In genomic region chr12:116556964-116557706, GRCh38 we compare ENCODE assay signal across 14 cellular contexts. TPM values are rescaled to one million over a fixed set of nuclear protein-coding genes. Genes with fewer than 3 reads are reported as not detected.
DNase-seq lines count a peak whose midpoint lies in the region; ATAC-seq and FAIRE-seq lines count a peak whose summit lies in the region.
"Had no signal": no experiment of that assay in that cellular context is flagged by ENCODE, and none has a peak within 500 bp of the region (broad histone marks: within the 10 kb centered on the region; RNA-seq: fewer than 3 reads in every experiment).

No MANE protein-coding gene starts in this region.

- ATAC-seq in activated naive CD8-positive, alpha-beta T cell treated with anti-CD3 and anti-CD28 coated beads, Interleukin-2, amount 10 ng/mL, durations not matched to agents 7 days and 5 days (ENCODE audit: low read depth): no peak
- no peak for ATAC-seq in activated naive CD8-positive, alpha-beta T cell treated with anti-CD3 and anti-CD28 coated beads, Interleukin-2, amount 50 U/mL, for 24 hours
- no peak for ATAC-seq in HG03039 (IDR thresholded peaks at IDR 0.05; ENCODE audit: unreplicated experiment)
- ATAC-seq in HG02588 (IDR thresholded peaks at IDR 0.05; ENCODE audit: unreplicated experiment): no peak
- ATAC-seq in HG03135 (IDR thresholded peaks at IDR 0.05; ENCODE audit: unreplicated experiment): no peak
- ATAC-seq: heart right ventricle, left lung had no signal

- H3K4me1 Mint-ChIP-seq in activated naive CD8-positive, alpha-beta T cell treated with anti-CD3 and anti-CD28 coated beads, Interleukin-2, amount 10 ng/mL, durations not matched to agents 7 days and 5 days: peaks cover 29% of the 10 kb centered on the region
- H3K4me1 Mint-ChIP-seq in activated naive CD8-positive, alpha-beta T cell treated with anti-CD3 and anti-CD28 coated beads, Interleukin-2, amount 50 U/mL, for 24 hours: peaks cover 46% of the 10 kb centered on the region
- peaks cover 53% of the 10 kb centered on the region for H3K4me1 Mint-ChIP-seq in dendritic cell treated with granulocyte-macrophage colony-stimulating factor and Interleukin-4, amounts not matched to agents 40 ng/mL and 50 ng/mL, for 4 days (ENCODE audit: low read depth)

- peaks cover 5% of the 10 kb centered on the region for H3K9me3 Mint-ChIP-seq in activated naive CD8-positive, alpha-beta T cell treated with anti-CD3 and anti-CD28 coated beads, Interleukin-2, amount 10 ng/mL, durations not matched to agents 7 days and 5 days
- no peaks in the 10 kb centered on the region for H3K9me3 Mint-ChIP-seq in activated naive CD8-positive, alpha-beta T cell treated with anti-CD3 and anti-CD28 coated beads, Interleukin-2, amount 50 U/mL, for 24 hours
- no peaks in the 10 kb centered on the region for H3K9me3 Mint-ChIP-seq in dendritic cell treated with granulocyte-macrophage colony-stimulating factor and Interleukin-4, amounts not matched to agents 40 ng/mL and 50 ng/mL, for 4 days

- DNase-seq in activated naive CD8-positive, alpha-beta T cell treated with anti-CD3 and anti-CD28 coated beads, Interleukin-2, amount 10 ng/mL, durations not matched to agents 7 days and 5 days: no peak
- DNase-seq in activated naive CD8-positive, alpha-beta T cell treated with anti-CD3 and anti-CD28 coated beads, Interleukin-2, amount 50 U/mL, for 24 hours: no peak
- peak; percentile 10 for DNase-seq in MV-4-11 (lab: John Stamatoyannopoulos, UW)
- peak; percentile 43 for DNase-seq in urothelium cell line (ENCODE audit: low spot score)
- DNase-seq: heart right ventricle; left lung; occipital lobe; stimulated activated CD8-positive, alpha-beta memory T cell treated with anti-CD3 and anti-CD28 coated beads, Interleukin-4, amount 100 ng/mL, for 48 hours had no signal

- POLR2A ChIA-PET in activated naive CD8-positive, alpha-beta T cell treated with anti-CD3 and anti-CD28 coated beads, Interleukin-2, amount 10 ng/mL, durations not matched to agents 7 days and 5 days (lab: Charles Lee): interaction anchor here (0.9 kb wide), 1 partner anchor 23 kb away, joined by 3 read pairs; no protein-coding TSS in a partner anchor

- H3K36me3 Mint-ChIP-seq in activated naive CD8-positive, alpha-beta T cell treated with anti-CD3 and anti-CD28 coated beads, Interleukin-2, amount 10 ng/mL, durations not matched to agents 7 days and 5 days: peaks cover 5% of the 10 kb centered on the region
- peaks cover 1% of the 10 kb centered on the region for H3K36me3 Mint-ChIP-seq in activated naive CD8-positive, alpha-beta T cell treated with anti-CD3 and anti-CD28 coated beads, Interleukin-2, amount 50 U/mL, for 24 hours (ENCODE audit: low read depth)
- no peaks in the 10 kb centered on the region for H3K36me3 Mint-ChIP-seq in dendritic cell treated with granulocyte-macrophage colony-stimulating factor and Interleukin-4, amounts not matched to agents 40 ng/mL and 50 ng/mL, for 4 days (ENCODE audit: low read depth)

- H3K4me3 Mint-ChIP-seq in activated naive CD8-positive, alpha-beta T cell treated with anti-CD3 and anti-CD28 coated beads, Interleukin-2, amount 10 ng/mL, durations not matched to agents 7 days and 5 days: no peak overlapping the region
- H3K4me3 Mint-ChIP-seq in activated naive CD8-positive, alpha-beta T cell treated with anti-CD3 and anti-CD28 coated beads, Interleukin-2, amount 50 U/mL, for 24 hours: no peak overlapping the region
- H3K4me3 Mint-ChIP-seq in dendritic cell treated with granulocyte-macrophage colony-stimulating factor and Interleukin-4, amounts not matched to agents 40 ng/mL and 50 ng/mL, for 4 days: no peak overlapping the region

- H3K27me3 Mint-ChIP-seq in activated naive CD8-positive, alpha-beta T cell treated with anti-CD3 and anti-CD28 coated beads, Interleukin-2, amount 10 ng/mL, durations not matched to agents 7 days and 5 days: peaks cover 3% of the 10 kb centered on the region
- H3K27me3 Mint-ChIP-seq in activated naive CD8-positive, alpha-beta T cell treated with anti-CD3 and anti-CD28 coated beads, Interleukin-2, amount 50 U/mL, for 24 hours: peaks cover 1% of the 10 kb centered on the region
- H3K27me3 Mint-ChIP-seq in dendritic cell treated with granulocyte-macrophage colony-stimulating factor and Interleukin-4, amounts not matched to agents 40 ng/mL and 50 ng/mL, for 4 days: peaks cover 3% of the 10 kb centered on the region

- no peak for FAIRE-seq in urothelium cell line (lab: Jason Lieb, UNC)
- FAIRE-seq: endothelial cell of umbilical vein had no signal

- intact Hi-C loops in dendritic cell treated with granulocyte-macrophage colony-stimulating factor and Interleukin-4, amounts not matched to agents 40 ng/mL and 50 ng/mL, for 4 days (cut with micrococcal nuclease): no loop called here

- H3K27ac Mint-ChIP-seq in activated naive CD8-positive, alpha-beta T cell treated with anti-CD3 and anti-CD28 coated beads, Interleukin-2, amount 10 ng/mL, durations not matched to agents 7 days and 5 days: peak overlapping the region; percentile 9
- no peak overlapping the region for H3K27ac Mint-ChIP-seq in activated naive CD8-positive, alpha-beta T cell treated with anti-CD3 and anti-CD28 coated beads, Interleukin-2, amount 50 U/mL, for 24 hours
- peak overlapping the region; percentile 96 for H3K27ac Mint-ChIP-seq in dendritic cell treated with granulocyte-macrophage colony-stimulating factor and Interleukin-4, amounts not matched to agents 40 ng/mL and 50 ng/mL, for 4 days

RNA-seq across cellular contexts. Expression of gene MAP1LC3B2, which starts 2.0 kb away (rescaled TPM):
- under 1 TPM; 0.85 to 0.89 TPM for total RNA-seq in activated naive CD8-positive, alpha-beta T cell treated with anti-CD3 and anti-CD28 coated beads, Interleukin-2, amount 10 ng/mL, durations not matched to agents 7 days and 5 days
- total RNA-seq: urinary bladder had no signal

Comparison
In these comparisons a context has a peak if more than half of its experiments do, and no peak if none do; other contexts are left out.
1. DNase-seq: peak in MV-4-11 (single experiment) and urothelium cell line (single experiment); none in activated naive CD8-positive, alpha-beta T cell treated with anti-CD3 and anti-CD28 coated beads, Interleukin-2, amount 10 ng/mL, durations not matched to agents 7 days and 5 days (single experiment) and activated naive CD8-positive, alpha-beta T cell treated with anti-CD3 and anti-CD28 coated beads, Interleukin-2, amount 50 U/mL, for 24 hours (single experiment).